8 cellular contexts compared by ENCODE assay signal in the genomic region with DNA sequence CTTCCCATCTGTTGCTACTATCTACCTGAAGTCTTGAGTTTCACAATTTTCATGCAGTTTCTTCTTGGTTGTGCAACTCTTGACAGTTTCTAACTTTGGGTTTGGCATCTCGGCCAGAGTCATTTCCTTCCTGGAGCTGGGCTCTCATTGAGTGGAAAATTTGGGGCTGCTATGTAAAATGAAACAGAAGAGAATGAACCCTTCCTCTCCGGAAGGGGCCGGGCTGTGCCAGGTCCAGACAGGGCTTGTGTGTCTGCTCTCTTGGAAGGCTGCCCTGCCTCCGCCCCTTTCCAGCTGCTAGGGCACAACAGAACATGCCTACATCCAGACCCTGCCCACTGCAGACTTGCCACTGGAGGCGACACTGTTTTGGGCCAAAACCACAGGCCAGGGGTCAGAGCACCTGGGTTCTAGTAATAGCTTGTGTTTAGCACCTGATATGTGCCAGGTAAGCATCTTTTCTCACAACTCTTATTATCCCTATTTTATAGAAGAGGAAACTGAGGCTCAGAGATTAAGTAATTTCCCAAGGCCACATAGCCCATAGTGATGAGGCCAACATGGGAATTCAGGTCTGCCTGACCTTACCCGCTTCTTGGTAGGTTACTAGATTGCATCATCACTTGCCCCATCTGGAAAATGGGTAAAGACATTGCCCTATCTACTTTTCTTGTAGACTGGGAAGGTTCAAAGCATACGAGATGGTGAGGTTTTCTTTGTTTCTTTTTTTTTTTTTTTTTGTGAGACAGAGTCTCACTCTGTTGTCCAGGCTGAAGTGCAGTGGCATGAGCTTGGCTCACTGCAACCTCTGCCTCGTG. TPM values are rescaled to one million over a fixed set of nuclear protein-coding genes. Genes with fewer than 3 reads are reported as not detected.
DNase-seq lines count a peak whose midpoint lies in the region; ATAC-seq and TF ChIP-seq lines count a peak whose summit lies in the region.

No MANE protein-coding gene starts in this region.

- CTCF ChIA-PET in Caco-2 (lab: Charles Lee), result interaction anchor here (0.7 kb wide), 1 partner anchor 870 kb away, joined by 3 read pairs; no protein-coding TSS in a partner anchor

- H3K4me1 Mint-ChIP-seq in Caco-2 (ENCODE audit: low read depth, unreplicated experiment), result peaks cover 31% of the 10 kb centered on the region

- no peaks in the 10 kb centered on the region for H3K9me3 ChIP-seq in liver (ENCODE audit: control insufficient read depth in 4 of 4, low read length in 3 of 4)
- no peaks in the 10 kb centered on the region for H3K9me3 ChIP-seq in suprapubic skin
- H3K9me3 ChIP-seq in Caco-2, result no peaks in the 10 kb centered on the region

- POLR2A ChIA-PET in Caco-2 (lab: Charles Lee), result no interaction called here

- 37% methylated on average over 8 of the region's 8 CpGs for WGBS in liver
- WGBS in suprapubic skin, result 31% methylated on average over 8 of the region's 8 CpGs

- H3K4me1 ChIP-seq in liver (ENCODE audit: control insufficient read depth in 4 of 4, insufficient read depth in 4 of 4, low read length in 3 of 4) (peaks cover 22 to 54% (median 38%) of the 10 kb centered on the region in 4 donors), suprapubic skin (peaks cover 89% of the 10 kb centered on the region), Caco-2 (peaks cover 46% of the 10 kb centered on the region)

- TF ChIP-seq POLR2A in suprapubic skin (IDR thresholded peaks at IDR 0.05), result no peak

- H3K27me3 ChIP-seq in liver (ENCODE audit: control insufficient read depth in 4 of 4, insufficient read depth in 4 of 4, low read length in 3 of 4) (no peaks in the 10 kb centered on the region), suprapubic skin (no peaks in the 10 kb centered on the region), Caco-2 (replicated peaks; ENCODE audit: control insufficient read depth, insufficient read depth, low read length) (no peaks in the 10 kb centered on the region)

- no peaks in the 10 kb centered on the region for H3K9me3 Mint-ChIP-seq in Caco-2 (ENCODE audit: unreplicated experiment)

- no peaks in the 10 kb centered on the region for H3K27me3 Mint-ChIP-seq in Caco-2 (ENCODE audit: insufficient read depth, unreplicated experiment)

- intact Hi-C loops in Caco-2 (cut with micrococcal nuclease; ENCODE audit: unreplicated experiment), result loop anchor here (2.0 kb wide), 1 partner anchor 35 kb away; no protein-coding TSS in a partner anchor

- no peak overlapping the region for H3K27ac Mint-ChIP-seq in Caco-2 (ENCODE audit: unreplicated experiment)

- peak; percentile 43 for DNase-seq in GOT3 (lab: John Stamatoyannopoulos, UW)
- DNase-seq in SHP77 treated with DMSO at 0.1 percent for 48 hours (lab: John Stamatoyannopoulos, UW), result peak; percentile 1
- DNase-seq in cardiac fibroblast (ENCODE audit: low read depth in 2 of 2), result peak; percentile 82 to 93
- DNase-seq in suprapubic skin (ENCODE audit: low spot score in 2 of 2), result peak; percentile 93 to 96
- DNase-seq in NCI-H510A (lab: John Stamatoyannopoulos, UW), result no peak
- DNase-seq in Caco-2, result no peak

- H3K9ac ChIP-seq in liver (ENCODE audit: low read depth in 1 of 2, low read length in 2 of 2), result peak overlapping the region in 1 of 2 donors; percentile 28

- TF ChIP-seq EP300 in suprapubic skin (IDR thresholded peaks at IDR 0.05), result no peak

- TF ChIP-seq CTCF in cardiac fibroblast (IDR thresholded peaks at IDR 0.05; ENCODE audit: low read depth, low read length) (no peak), liver (IDR thresholded peaks at IDR 0.05; ENCODE audit: low read depth, low read length, missing input control) (no peak), suprapubic skin (IDR thresholded peaks at IDR 0.05) (peak in 1 of 2 donors; percentile 14), Caco-2 (IDR thresholded peaks at IDR 0.05; ENCODE audit: insufficient read depth in 1 of 2, low read depth in 1 of 2, low read length in 1 of 2, severe bottlenecking in 1 of 2, unreplicated experiment in 1 of 2) (no peak)

- H3K4me3 ChIP-seq in cardiac fibroblast (replicated peaks in 1 of 2; ENCODE audit: low read depth in 2 of 2, low read length in 2 of 2) (no peak overlapping the region), liver (ENCODE audit: low read depth in 1 of 3, low read length in 3 of 3) (no peak overlapping the region), suprapubic skin (no peak overlapping the region), Caco-2 (ENCODE audit: low read depth, low read length) (no peak overlapping the region)

- H3K36me3 ChIP-seq in liver (ENCODE audit: control insufficient read depth in 4 of 4, insufficient read depth in 3 of 4, low read depth in 1 of 4, low read length in 3 of 4), result peaks cover 0 to 2% (median under 1%) of the 10 kb centered on the region in 4 donors
- H3K36me3 ChIP-seq in suprapubic skin, result no peaks in the 10 kb centered on the region
- no peaks in the 10 kb centered on the region; the same call in 1 of the 2 replicates for H3K36me3 ChIP-seq in Caco-2 (ENCODE audit: control insufficient read depth, insufficient read depth, low read length)

- peak; percentile 42 to 68 for TF ChIP-seq RAD21 in liver (IDR thresholded peaks at IDR 0.05)

- no peak overlapping the region for H3K4me3 Mint-ChIP-seq in Caco-2 (ENCODE audit: unreplicated experiment)

- no TSS peak for BruUV-seq in Caco-2 (replicated peaks; lab: Mats Ljungman, UMichigan)

- H3K36me3 Mint-ChIP-seq in Caco-2 (ENCODE audit: insufficient read depth, unreplicated experiment), result peaks cover 6% of the 10 kb centered on the region

- peak overlapping the region; percentile 49 to 84 for H3K27ac ChIP-seq in liver (ENCODE audit: low read depth in 1 of 2, low read length in 2 of 2)
- H3K27ac ChIP-seq in suprapubic skin, result peak overlapping the region; percentile 76

- ATAC-seq in GM21528 (IDR thresholded peaks at IDR 0.05; ENCODE audit: low FRiP score, unreplicated experiment), result no peak

TF ChIP-seq in liver, 16 proteins besides CTCF, POLR2A, EP300 and RAD21 (continues in another document):
- TF ChIP-seq FOXA2 (IDR thresholded peaks at IDR 0.05), result no peak
- TF ChIP-seq, protein P1, sequence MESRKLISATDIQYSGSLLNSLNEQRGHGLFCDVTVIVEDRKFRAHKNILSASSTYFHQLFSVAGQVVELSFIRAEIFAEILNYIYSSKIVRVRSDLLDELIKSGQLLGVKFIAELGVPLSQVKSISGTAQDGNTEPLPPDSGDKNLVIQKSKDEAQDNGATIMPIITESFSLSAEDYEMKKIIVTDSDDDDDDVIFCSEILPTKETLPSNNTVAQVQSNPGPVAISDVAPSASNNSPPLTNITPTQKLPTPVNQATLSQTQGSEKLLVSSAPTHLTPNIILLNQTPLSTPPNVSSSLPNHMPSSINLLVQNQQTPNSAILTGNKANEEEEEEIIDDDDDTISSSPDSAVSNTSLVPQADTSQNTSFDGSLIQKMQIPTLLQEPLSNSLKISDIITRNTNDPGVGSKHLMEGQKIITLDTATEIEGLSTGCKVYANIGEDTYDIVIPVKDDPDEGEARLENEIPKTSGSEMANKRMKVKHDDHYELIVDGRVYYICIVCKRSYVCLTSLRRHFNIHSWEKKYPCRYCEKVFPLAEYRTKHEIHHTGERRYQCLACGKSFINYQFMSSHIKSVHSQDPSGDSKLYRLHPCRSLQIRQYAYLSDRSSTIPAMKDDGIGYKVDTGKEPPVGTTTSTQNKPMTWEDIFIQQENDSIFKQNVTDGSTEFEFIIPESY (IDR thresholded peaks at IDR 0.05), result no peak
- peak; percentile 61 for TF ChIP-seq NR2F2 (IDR thresholded peaks at IDR 0.05)
- TF ChIP-seq RXRA (IDR thresholded peaks at IDR 0.05), result peak; percentile 66 to 69
- TF ChIP-seq YY1 (IDR thresholded peaks at IDR 0.05), result peak; percentile 27
- TF ChIP-seq TAF1 (conservative IDR thresholded peaks at IDR 0.05), result no peak
- no peak for TF ChIP-seq FOXA1 (IDR thresholded peaks at IDR 0.05)
- TF ChIP-seq HNF4A (conservative IDR thresholded peaks at IDR 0.05), result peak; percentile 56 to 68
- TF ChIP-seq, protein P2, sequence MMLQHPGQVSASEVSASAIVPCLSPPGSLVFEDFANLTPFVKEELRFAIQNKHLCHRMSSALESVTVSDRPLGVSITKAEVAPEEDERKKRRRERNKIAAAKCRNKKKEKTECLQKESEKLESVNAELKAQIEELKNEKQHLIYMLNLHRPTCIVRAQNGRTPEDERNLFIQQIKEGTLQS (IDR thresholded peaks at IDR 0.05), result no peak
- TF ChIP-seq SP1 (IDR thresholded peaks at IDR 0.05), result peak; percentile 88
- TF ChIP-seq, protein P3, sequence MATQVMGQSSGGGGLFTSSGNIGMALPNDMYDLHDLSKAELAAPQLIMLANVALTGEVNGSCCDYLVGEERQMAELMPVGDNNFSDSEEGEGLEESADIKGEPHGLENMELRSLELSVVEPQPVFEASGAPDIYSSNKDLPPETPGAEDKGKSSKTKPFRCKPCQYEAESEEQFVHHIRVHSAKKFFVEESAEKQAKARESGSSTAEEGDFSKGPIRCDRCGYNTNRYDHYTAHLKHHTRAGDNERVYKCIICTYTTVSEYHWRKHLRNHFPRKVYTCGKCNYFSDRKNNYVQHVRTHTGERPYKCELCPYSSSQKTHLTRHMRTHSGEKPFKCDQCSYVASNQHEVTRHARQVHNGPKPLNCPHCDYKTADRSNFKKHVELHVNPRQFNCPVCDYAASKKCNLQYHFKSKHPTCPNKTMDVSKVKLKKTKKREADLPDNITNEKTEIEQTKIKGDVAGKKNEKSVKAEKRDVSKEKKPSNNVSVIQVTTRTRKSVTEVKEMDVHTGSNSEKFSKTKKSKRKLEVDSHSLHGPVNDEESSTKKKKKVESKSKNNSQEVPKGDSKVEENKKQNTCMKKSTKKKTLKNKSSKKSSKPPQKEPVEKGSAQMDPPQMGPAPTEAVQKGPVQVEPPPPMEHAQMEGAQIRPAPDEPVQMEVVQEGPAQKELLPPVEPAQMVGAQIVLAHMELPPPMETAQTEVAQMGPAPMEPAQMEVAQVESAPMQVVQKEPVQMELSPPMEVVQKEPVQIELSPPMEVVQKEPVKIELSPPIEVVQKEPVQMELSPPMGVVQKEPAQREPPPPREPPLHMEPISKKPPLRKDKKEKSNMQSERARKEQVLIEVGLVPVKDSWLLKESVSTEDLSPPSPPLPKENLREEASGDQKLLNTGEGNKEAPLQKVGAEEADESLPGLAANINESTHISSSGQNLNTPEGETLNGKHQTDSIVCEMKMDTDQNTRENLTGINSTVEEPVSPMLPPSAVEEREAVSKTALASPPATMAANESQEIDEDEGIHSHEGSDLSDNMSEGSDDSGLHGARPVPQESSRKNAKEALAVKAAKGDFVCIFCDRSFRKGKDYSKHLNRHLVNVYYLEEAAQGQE (IDR thresholded peaks at IDR 0.05), result no peak
- TF ChIP-seq GABPA (IDR thresholded peaks at IDR 0.05 in 1 of 2, conservative IDR thresholded peaks at IDR 0.05 in 1 of 2), result peak; percentile 24 to 25

RNA-seq across cellular contexts. Expression of a gene that starts 25.0 kb away (rescaled TPM):
- total RNA-seq in liver, result 1 to 10 TPM; 7.1 to 9.3 TPM
- polyA plus RNA-seq in liver, result 1 to 10 TPM; 2.7 to 4.6 TPM
- total RNA-seq in suprapubic skin, result 10 to 100 TPM in 1 of 4 donors, 1 to 10 TPM in 3; 3.6 to 13.6 (median 7.4) TPM
- 3.8 and 4.2 TPM in 2 replicates for total RNA-seq in Caco-2 (2022)

RNA-seq across cellular contexts. Expression of a gene that starts 48.2 kb away (rescaled TPM):
- total RNA-seq in liver (10 to 100 TPM; 28.3 to 33.6 TPM), suprapubic skin (10 to 100 TPM; 36.4 to 49.1 (median 42.8) TPM), Caco-2 (2022) (80.7 and 84.1 TPM in 2 replicates)
- 1 to 10 TPM; 5.6 to 8.3 TPM for polyA plus RNA-seq in liver

RNA-seq across cellular contexts. Expression of a gene that starts 58.5 kb away (rescaled TPM):
- 10 to 100 TPM in 1 of 2 donors, 1 to 10 TPM in 1; 9.8 to 14.2 TPM for total RNA-seq in liver
- 1 to 10 TPM; 3.7 to 8.3 TPM for polyA plus RNA-seq in liver
- total RNA-seq in suprapubic skin, result 10 to 100 TPM; 22.1 to 33.7 (median 26.3) TPM
- 29.3 and 32.1 TPM in 2 replicates for total RNA-seq in Caco-2 (2022)

Comparison
In these comparisons a context has a peak if more than half of its experiments do, and no peak if none do; other contexts are left out.
1. DNase-seq: peak in GOT3 (single experiment), SHP77 treated with DMSO at 0.1 percent for 48 hours (single experiment), cardiac fibroblast (2 of 2) and suprapubic skin (2 of 2); none in NCI-H510A (single experiment) and Caco-2 (0 of 2).